In genomic region chr2:86627550-86627949, GRCh38 we compare ENCODE assay signal across 22 cellular contexts. TPM values are rescaled to one million over a fixed set of nuclear protein-coding genes. Genes with fewer than 3 reads are reported as not detected.
DNase-seq lines count a peak whose midpoint lies in the region; ATAC-seq, FAIRE-seq and TF ChIP-seq lines count a peak whose summit lies in the region.
"Had no signal": no experiment of that assay in that cellular context is flagged by ENCODE, and none has a peak within 500 bp of the region (broad histone marks: within the 10 kb centered on the region; RNA-seq: fewer than 3 reads in every experiment).

No MANE protein-coding gene starts in this region.

- peaks cover 26% of the 10 kb centered on the region for H3K4me1 Mint-ChIP-seq in nephron
- peaks cover 4% of the 10 kb centered on the region for H3K4me1 Mint-ChIP-seq in CD8-positive, alpha-beta T cell (ENCODE audit: low read depth)

- peak overlapping the region in 2 of 3 experiments; percentile 23 to 47 for H3K4me3 Mint-ChIP-seq in nephron
- no peak overlapping the region for H3K4me3 Mint-ChIP-seq in CD8-positive, alpha-beta T cell
- H3K4me3 Mint-ChIP-seq: CD14-positive monocyte had no signal

- BruUV-seq in HepG2 (replicated peaks; lab: Mats Ljungman, UMichigan): no TSS peak

- DNase-seq in A549 (ENCODE audit: low read depth in 1 of 2, low spot score in 1 of 2): no peak
- DNase-seq in HepG2 (ENCODE audit: low spot score): no peak
- no peak for DNase-seq in OCI-M2 (lab: John Stamatoyannopoulos, UW; ENCODE audit: unreplicated experiment)
- no peak for DNase-seq in CD8-positive, alpha-beta T cell
- DNase-seq in sciatic nerve (ENCODE audit: low spot score): no peak
- DNase-seq: ACHN; BE2C; C1 segment of cervical spinal cord; Caco-2; Calu3; CD4-positive, CD25-positive, alpha-beta regulatory T cell; CD8-positive, alpha-beta memory T cell; DMS79 treated with DMSO at 0.1 percent for 48 hours; GF-D8 had no signal

- TF ChIP-seq EP300 in A549 (IDR thresholded peaks at IDR 0.05) (no peak), HepG2 (IDR thresholded peaks at IDR 0.05; ENCODE audit: low read depth in 2 of 2, low read length in 2 of 2) (no peak), HepG2 (CRISPR knock-in tag; IDR thresholded peaks at IDR 0.05; ENCODE audit: borderline replicate concordance) (no peak)

- FAIRE-seq in A549 (lab: Jason Lieb, UNC) (no peak), HepG2 (lab: Jason Lieb, UNC) (no peak)
- FAIRE-seq: D721Med, G401.6, GM12891 had no signal

- H3K79me2 ChIP-seq in HepG2 (ENCODE audit: insufficient read depth, low read length): peaks cover 5% of the 10 kb centered on the region

- CTCF ChIA-PET in A549 (lab: Yijun Ruan, JAX) (interaction anchor here (1.1 kb wide), 1 partner anchor 64 kb away, joined by 3 read pairs; the partner anchor contains the start of gene CHMP3), HepG2 (lab: Yijun Ruan, JAX; ENCODE audit: low intra/inter-chr PET ratio, low total read pairs) (no interaction called here)
- CTCF ChIA-PET in CD8-positive, alpha-beta T cell (lab: Charles Lee): interaction anchor here (0.6 to 0.8 kb wide), 2 partner anchors 109 to 648 kb away, joined by 3 to 4 read pairs; no protein-coding TSS in a partner anchor

- ATAC-seq in A549 (no peak), HepG2 (no peak), HG02885 (IDR thresholded peaks at IDR 0.05; ENCODE audit: poor library complexity, unreplicated experiment) (no peak), sciatic nerve (no peak)
- ATAC-seq in CD8-positive, alpha-beta T cell: no peak

- intact Hi-C loops in HepG2 (cut with micrococcal nuclease; ENCODE audit: unreplicated experiment) (no loop called here), sciatic nerve (cut with DNase I) (no loop called here)
- intact Hi-C loops in CD8-positive, alpha-beta T cell (cut with DNase I, micrococcal nuclease): no loop called here

- peaks cover 9% of the 10 kb centered on the region for H3K27me3 Mint-ChIP-seq in nephron (ENCODE audit: low read depth)
- no peaks in the 10 kb centered on the region for H3K27me3 Mint-ChIP-seq in CD8-positive, alpha-beta T cell (ENCODE audit: low read depth)

- H3K4me1 ChIP-seq in A549 (peaks cover 42% of the 10 kb centered on the region), HepG2 (ENCODE audit: insufficient read depth, low read length) (peaks cover 75% of the 10 kb centered on the region)
- peaks cover 4% of the 10 kb centered on the region for H3K4me1 ChIP-seq in CD8-positive, alpha-beta T cell (ENCODE audit: insufficient read depth, low read length)
- H3K4me1 ChIP-seq: BE2C had no signal

- H3K27me3 ChIP-seq in HepG2 (ENCODE audit: control insufficient read depth in 1 of 2, insufficient read depth in 2 of 2, low read length in 2 of 2): no peaks in the 10 kb centered on the region; a peak in 1 of 5 replicates
- H3K27me3 ChIP-seq in CD8-positive, alpha-beta T cell (ENCODE audit: insufficient read depth, low read length): no peaks in the 10 kb centered on the region
- H3K27me3 ChIP-seq: BE2C, BLaER1 had no signal

- H4K20me1 ChIP-seq in HepG2 (ENCODE audit: insufficient read depth, low read length): peaks cover 2% of the 10 kb centered on the region; the same call in 1 of the 2 replicates
- H4K20me1 ChIP-seq: BLaER1 had no signal

- H3K9me3 ChIP-seq in A549 (no peaks in the 10 kb centered on the region), HepG2 (ENCODE audit: low read length) (no peaks in the 10 kb centered on the region)
- no peaks in the 10 kb centered on the region for H3K9me3 ChIP-seq in CD8-positive, alpha-beta T cell (ENCODE audit: low read length)
- H3K9me3 ChIP-seq: BE2C, BLaER1, Caco-2 had no signal

- TF ChIP-seq CTCF in 22Rv1 (IDR thresholded peaks at IDR 0.05) (no peak), A549 (IDR thresholded peaks at IDR 0.05) (no peak), HepG2 (CRISPR knock-in tag; IDR thresholded peaks at IDR 0.05) (no peak), nephron (IDR thresholded peaks at IDR 0.05; ENCODE audit: unreplicated experiment in 3 of 3) (no peak)
- TF ChIP-seq CTCF in CD8-positive, alpha-beta T cell (IDR thresholded peaks at IDR 0.05): no peak

- H3K4me2 ChIP-seq in A549: peak overlapping the region; percentile 69
- peak overlapping the region; percentile 80 for H3K4me2 ChIP-seq in HepG2 (ENCODE audit: low read depth, low read length)
- H3K4me2 ChIP-seq: BLaER1 had no signal

- H2AFZ ChIP-seq in HepG2 (ENCODE audit: low read length): no peak overlapping the region

- POLR2A ChIA-PET in A549 (lab: Yijun Ruan, JAX): no interaction called here
- POLR2A ChIA-PET in HepG2 (lab: Yijun Ruan, JAX): interaction anchor here (1.1 to 1.2 kb wide), 2 partner anchors 46 to 78 kb away, joined by 3 read pairs; no protein-coding TSS in a partner anchor
- POLR2A ChIA-PET in CD8-positive, alpha-beta T cell (lab: Charles Lee): no interaction called here

- WGBS in A549 (ENCODE audit: missing lambda C conversion rate): 91% methylated on average over 3 of the region's 3 CpGs
- WGBS in HepG2 (ENCODE audit: low lambda C conversion rate): 99% methylated on average over 3 of the region's 3 CpGs

- TF ChIP-seq POLR2A in A549 (IDR thresholded peaks at IDR 0.05; ENCODE audit: low read length): no peak
- no peak for TF ChIP-seq POLR2A in HepG2 (IDR thresholded peaks at IDR 0.05; ENCODE audit: insufficient read depth in 1 of 2, low read depth in 2 of 2, low read length in 2 of 2)

- H3K4me3 ChIP-seq in A549 (no peak overlapping the region), HepG2 (replicated peaks in 1 of 3; ENCODE audit: insufficient read depth in 1 of 3, low read depth in 2 of 3, low read length in 3 of 3) (no peak overlapping the region)
- no peak overlapping the region for H3K4me3 ChIP-seq in CD8-positive, alpha-beta T cell (ENCODE audit: low read depth, low read length)
- H3K4me3 ChIP-seq: BLaER1 had no signal

- no peak for TF ChIP-seq RAD21 in A549 (conservative IDR thresholded peaks at IDR 0.05 in 1 of 2, IDR thresholded peaks at IDR 0.05 in 1 of 2)
- no peak for TF ChIP-seq RAD21 in HepG2 (CRISPR knock-in tag; IDR thresholded peaks at IDR 0.05)

- H3K27ac ChIP-seq in 22Rv1 (peak overlapping the region; percentile 64), A549 (peak overlapping the region; percentile 24 to 53; a peak in 5 of 6 replicates), HepG2 (ENCODE audit: extremely low read length, insufficient read depth, low read length) (no peak overlapping the region)
- no peak overlapping the region for H3K27ac ChIP-seq in CD8-positive, alpha-beta T cell (ENCODE audit: low read depth, low read length)
- H3K27ac ChIP-seq: BLaER1 had no signal

- no peaks in the 10 kb centered on the region for H3K36me3 ChIP-seq in HepG2 (replicated peaks in 1 of 2; ENCODE audit: control insufficient read depth in 1 of 2, insufficient read depth in 2 of 2, low read length in 2 of 2)
- no peaks in the 10 kb centered on the region for H3K36me3 ChIP-seq in CD8-positive, alpha-beta T cell (ENCODE audit: insufficient read depth, low read length)
- H3K36me3 ChIP-seq: BE2C had no signal

- no peak overlapping the region for H3K9ac ChIP-seq in HepG2 (ENCODE audit: insufficient read depth, low read depth, low read length)
- H3K9ac ChIP-seq: BLaER1 had no signal

- peak overlapping the region in 1 of 3 experiments; percentile 33 for H3K27ac Mint-ChIP-seq in nephron
- H3K27ac Mint-ChIP-seq in CD8-positive, alpha-beta T cell: no peak overlapping the region
- H3K27ac Mint-ChIP-seq: CD14-positive monocyte; CD4-positive, CD25-positive, alpha-beta regulatory T cell; CD8-positive, alpha-beta memory T cell had no signal

- no peaks in the 10 kb centered on the region for H3K36me3 Mint-ChIP-seq in nephron (ENCODE audit: low read depth)
- H3K36me3 Mint-ChIP-seq in CD8-positive, alpha-beta T cell: peaks cover 3% of the 10 kb centered on the region
- H3K36me3 Mint-ChIP-seq: CD14-positive monocyte; CD4-positive, CD25-positive, alpha-beta regulatory T cell had no signal

- in situ Hi-C loops in HepG2 (cut with HindIII; ENCODE audit: extremely low pct_ligation_motif_present, low pct_unique_long_range_greater_than_20kb): loop anchor here (10.0 kb wide), 1 partner anchor 47 kb away; no protein-coding TSS in a partner anchor

- H3K9me3 Mint-ChIP-seq in nephron: no peaks in the 10 kb centered on the region
- no peaks in the 10 kb centered on the region for H3K9me3 Mint-ChIP-seq in CD8-positive, alpha-beta T cell
- H3K9me3 Mint-ChIP-seq: CD14-positive monocyte; CD4-positive, CD25-positive, alpha-beta regulatory T cell; CD8-positive, alpha-beta memory T cell had no signal

TF ChIP-seq in HepG2, 621 proteins besides CTCF, POLR2A, EP300 and RAD21 (continues in another document):
- no peak for TF ChIP-seq PHB2 (IDR thresholded peaks at IDR 0.05; ENCODE audit: partially characterized antibody)

RNA-seq across cellular contexts. Expression of gene RNF103, which starts 3.9 kb away (rescaled TPM):
- polyA plus RNA-seq in A549 (2011; rRNA removed) (30.0 and 38.3 TPM in 2 replicates), A549 (2017; fragmentation: RNase III; extraction: RNeasy Plus Mini Kit Qiagen cat#74134 plus additional on column Dnase treatment) (18.8 to 23.1 TPM (median 20.0 TPM) in 3 replicates), HepG2 (2011; rRNA removed) (19.6 and 21.1 TPM in 2 replicates)
- polyA plus RNA-seq in A549 (2012; cell fraction: cytosol; rRNA removed): 6.0 and 7.1 TPM in 2 replicates
- 9.1 and 15.3 TPM in 2 replicates for polyA plus RNA-seq in A549 (2012; cell fraction: nucleus; rRNA removed)
- polyA minus RNA-seq in A549 (2011; rRNA and poly(A)+ RNA removed): 16.4 and 16.9 TPM in 2 replicates
- total RNA-seq in HepG2 (2016; rRNA removed; fragmentation: Illumina TruSeq; extraction: Trizol) (12.6 and 19.8 TPM in 2 replicates), sciatic nerve (62.2 TPM)
- total RNA-seq in HepG2 (2016; cell fraction: cytosol; rRNA removed; fragmentation: Illumina TruSeq; extraction: Trizol; ENCODE audit: low read depth): 1.5 and 1.9 TPM in 2 replicates
- 11.0 and 21.0 TPM in 2 replicates for total RNA-seq in HepG2 (2016; cell fraction: insoluble cytoplasmic fraction; rRNA removed; fragmentation: Illumina TruSeq; extraction: Trizol)
- total RNA-seq in HepG2 (2016; cell fraction: membrane; rRNA removed; fragmentation: Illumina TruSeq; extraction: Trizol): 6.1 and 6.2 TPM in 2 replicates
- 39.4 and 41.8 TPM in 2 replicates for total RNA-seq in HepG2 (2016; cell fraction: nucleus; rRNA removed; fragmentation: Illumina TruSeq; extraction: Trizol)
- 8.2 and 16.0 TPM in 2 replicates for polyA plus RNA-seq in HepG2 (2011; cell fraction: cytosol; rRNA removed)
- polyA plus RNA-seq in HepG2 (2011; cell fraction: nucleus; rRNA removed): 22.3 and 24.0 TPM in 2 replicates
- polyA plus RNA-seq in HepG2 (2012): 38.7 and 39.1 TPM in 2 replicates
- polyA plus RNA-seq in HepG2 (2016; cell fraction: cytosol; fragmentation: Illumina TruSeq; extraction: Trizol; ENCODE audit: low read depth): 1.5 and 1.6 TPM in 2 replicates
- 11.7 and 15.5 TPM in 2 replicates for polyA plus RNA-seq in HepG2 (2016; cell fraction: insoluble cytoplasmic fraction; fragmentation: Illumina TruSeq; extraction: Trizol; ENCODE audit: low read depth)
- polyA plus RNA-seq in HepG2 (2016; cell fraction: membrane; fragmentation: Illumina TruSeq; extraction: Trizol; ENCODE audit: low read depth): 4.1 and 4.3 TPM in 2 replicates
- 43.3 and 45.1 TPM in 2 replicates for polyA plus RNA-seq in HepG2 (2016; cell fraction: nucleus; fragmentation: Illumina TruSeq; extraction: Trizol; ENCODE audit: insufficient read depth, low read depth)
- 5.0 and 18.9 TPM in 2 replicates for polyA minus RNA-seq in HepG2 (2011; rRNA and poly(A)+ RNA removed; ENCODE audit: low replicate concordance)
- 22.4 and 27.3 TPM in 2 replicates for polyA minus RNA-seq in HepG2 (2011; cell fraction: cytosol; rRNA and poly(A)+ RNA removed)
- 136 and 137 TPM in 2 replicates for polyA minus RNA-seq in HepG2 (2011; cell fraction: nucleus; rRNA and poly(A)+ RNA removed)
- total RNA-seq in CD8-positive, alpha-beta T cell: 100 to 1,000 TPM; 118 to 120 TPM

Comparison
In these comparisons a context has a peak if more than half of its experiments do, and no peak if none do; other contexts are left out.
1. H3K27ac ChIP-seq: peak in 22Rv1 (single experiment) and A549 (2 of 2); none in HepG2 (single experiment) and CD8-positive, alpha-beta T cell (single experiment).